Comparison of ENCODE assay signal across 16 cellular contexts in genomic region chr6:152176219-152176745, GRCh38.
DNase-seq lines count a peak whose midpoint lies in the region; ATAC-seq lines count a peak whose summit lies in the region.
"Had no signal": no experiment of that assay in that cellular context is flagged by ENCODE, and none has a peak within 500 bp of the region (broad histone marks: within the 10 kb centered on the region; RNA-seq: fewer than 3 reads in every experiment).

No MANE protein-coding gene starts in this region.

- H3K4me1 ChIP-seq in skeletal muscle tissue (ENCODE audit: control insufficient read depth in 3 of 3, insufficient read depth in 3 of 3, low read length in 3 of 3) = peaks cover 19 to 21% (median 20%) of the 10 kb centered on the region in 3 donors

- peaks cover 4 to 22% (median 9%) of the 10 kb centered on the region in 3 donors for H3K36me3 ChIP-seq in skeletal muscle tissue (ENCODE audit: control insufficient read depth in 3 of 3, insufficient read depth in 3 of 3, low read length in 3 of 3)

- no peak overlapping the region for H3K4me3 ChIP-seq in skeletal muscle tissue (ENCODE audit: low read length in 3 of 3)
- H3K4me3 ChIP-seq: SK-N-MC had no signal

- no peak overlapping the region for H3K4me3 Mint-ChIP-seq in activated naive CD4-positive, alpha-beta T cell treated with anti-CD3 and anti-CD28 coated beads, Interleukin-2, amount 50 U/mL, for 24 hours
- H3K4me3 Mint-ChIP-seq in T-helper 17 cell (no peak overlapping the region), immature natural killer cell (no peak overlapping the region)

- peaks cover 27% of the 10 kb centered on the region for H3K36me3 Mint-ChIP-seq in activated naive CD4-positive, alpha-beta T cell treated with anti-CD3 and anti-CD28 coated beads, Interleukin-2, amount 50 U/mL, for 24 hours
- H3K36me3 Mint-ChIP-seq in T-helper 17 cell (ENCODE audit: low read depth) (peaks cover 15% of the 10 kb centered on the region), immature natural killer cell (peaks cover 10 to 49% (median 29%) of the 10 kb centered on the region in 3 donors)

- no peaks in the 10 kb centered on the region for H3K27me3 ChIP-seq in skeletal muscle tissue (ENCODE audit: control insufficient read depth in 3 of 3, insufficient read depth in 3 of 3, low read length in 3 of 3)

- H3K27me3 Mint-ChIP-seq in activated naive CD4-positive, alpha-beta T cell treated with anti-CD3 and anti-CD28 coated beads, Interleukin-2, amount 50 U/mL, for 24 hours = no peaks in the 10 kb centered on the region
- H3K27me3 Mint-ChIP-seq in T-helper 17 cell = no peaks in the 10 kb centered on the region
- peaks cover 0 to 1% (median 0%) of the 10 kb centered on the region in 3 donors for H3K27me3 Mint-ChIP-seq in immature natural killer cell (ENCODE audit: low read depth in 3 of 3)

- H3K27ac ChIP-seq in skeletal muscle tissue (ENCODE audit: low read depth, low read length) = peak overlapping the region; percentile 7
- H3K27ac ChIP-seq: SK-N-MC had no signal

- no peak for ATAC-seq in T-helper 17 cell
- ATAC-seq in HG03520 (IDR thresholded peaks at IDR 0.05; ENCODE audit: unreplicated experiment) = no peak

- H3K9me3 ChIP-seq in T-helper 17 cell (ENCODE audit: control insufficient read depth, low read length, poor library complexity, severe bottlenecking) = no peaks in the 10 kb centered on the region
- no peaks in the 10 kb centered on the region for H3K9me3 ChIP-seq in skeletal muscle tissue (ENCODE audit: control insufficient read depth in 3 of 3, low read length in 3 of 3)

- H3K9me3 Mint-ChIP-seq in activated naive CD4-positive, alpha-beta T cell treated with anti-CD3 and anti-CD28 coated beads, Interleukin-2, amount 50 U/mL, for 24 hours = peaks cover 2% of the 10 kb centered on the region
- no peaks in the 10 kb centered on the region for H3K9me3 Mint-ChIP-seq in immature natural killer cell

- peaks cover 53% of the 10 kb centered on the region for H3K4me1 Mint-ChIP-seq in activated naive CD4-positive, alpha-beta T cell treated with anti-CD3 and anti-CD28 coated beads, Interleukin-2, amount 50 U/mL, for 24 hours
- peaks cover 36% of the 10 kb centered on the region for H3K4me1 Mint-ChIP-seq in T-helper 17 cell
- H3K4me1 Mint-ChIP-seq in immature natural killer cell = peaks cover 11 to 41% of the 10 kb centered on the region in 2 donors

- peak overlapping the region; percentile 51 for H3K27ac Mint-ChIP-seq in activated naive CD4-positive, alpha-beta T cell treated with anti-CD3 and anti-CD28 coated beads, Interleukin-2, amount 50 U/mL, for 24 hours
- H3K27ac Mint-ChIP-seq in T-helper 17 cell (peak overlapping the region; percentile 16), immature natural killer cell (peak overlapping the region in 4 of 6 donors; percentile 0 to 53 (median 24))

- DNase-seq in activated naive CD4-positive, alpha-beta T cell treated with anti-CD3 and anti-CD28 coated beads, Interleukin-2, amount 50 U/mL, for 16 hours = no peak
- DNase-seq in T-helper 17 cell = no peak
- no peak for DNase-seq in immature natural killer cell
- DNase-seq in inferior parietal cortex (ENCODE audit: extremely low spot score) = no peak
- DNase-seq in KG1 (lab: John Stamatoyannopoulos, UW) = no peak
- DNase-seq: ACHN, C1 segment of cervical spinal cord, DMS79 treated with DMSO at 0.1 percent for 48 hours, KBM-7, NCI-H187 treated with DMSO at 0.1 percent for 48 hours, NCI-H2171, SHP77 had no signal

- H3K9ac ChIP-seq in skeletal muscle tissue (ENCODE audit: low read depth in 1 of 3, low read length in 3 of 3) = no peak overlapping the region
